Comparison of ENCODE assay signal across 8 cellular contexts in the genomic region with DNA sequence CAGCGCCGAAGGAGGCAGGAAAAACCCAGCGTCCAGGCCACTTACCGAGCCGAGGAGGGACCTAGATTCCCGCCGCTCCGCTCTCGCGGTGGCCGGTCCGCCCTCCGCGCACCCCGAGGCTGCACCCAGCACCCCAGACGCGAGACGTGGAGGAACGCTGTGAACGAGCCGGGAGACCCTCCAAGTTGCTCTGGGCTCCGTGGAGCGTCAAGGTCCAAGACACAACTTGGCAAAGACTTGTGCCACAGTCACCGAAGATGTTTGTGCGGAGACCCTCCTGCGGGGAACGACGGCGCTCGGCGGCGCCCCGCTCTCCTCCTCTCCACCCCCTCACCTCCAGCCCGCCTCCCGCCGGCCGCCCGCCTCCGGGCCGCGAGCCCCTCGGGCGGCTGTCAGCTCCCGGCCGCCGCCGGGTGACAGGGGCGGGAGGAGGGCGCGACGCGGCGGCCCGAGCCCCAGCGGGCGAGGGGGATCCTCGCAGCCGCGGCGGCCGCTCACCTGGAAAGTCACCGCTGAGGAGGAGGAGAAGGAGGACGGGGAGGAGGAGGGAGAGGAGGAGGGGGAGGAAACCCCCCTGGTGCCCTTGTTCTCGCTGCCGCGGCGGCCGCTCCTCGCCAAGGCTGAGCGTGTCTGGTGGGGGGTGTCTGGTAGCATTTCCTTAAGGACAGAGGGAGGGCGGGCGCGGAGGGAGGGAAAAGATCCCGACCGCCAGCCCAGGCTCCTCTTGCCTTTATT. TPM values are rescaled to one million over a fixed set of nuclear protein-coding genes. Genes with fewer than 3 reads are reported as not detected.
DNase-seq lines count a peak whose midpoint lies in the region; ATAC-seq and TF ChIP-seq lines count a peak whose summit lies in the region.

No MANE protein-coding gene starts in this region.

- ATAC-seq in HG02870 (IDR thresholded peaks at IDR 0.05; ENCODE audit: unreplicated experiment) (peak; percentile 8), RWPE2 (ENCODE audit: low read depth) (peak; percentile 11), GM18873 (IDR thresholded peaks at IDR 0.05; ENCODE audit: low FRiP score, unreplicated experiment) (no peak)

- H3K9me3 Mint-ChIP-seq in activated naive CD8-positive, alpha-beta T cell (ENCODE audit: low read depth) = no peaks in the 10 kb centered on the region

- no peaks in the 10 kb centered on the region for H3K9me3 ChIP-seq in RWPE2 (ENCODE audit: severe bottlenecking)

- intact Hi-C loops in cardiac septum (cut with DNase I) (loop anchor here (2.0 to 10.0 kb wide), 7 partner anchors 19 to 279 kb away; a partner anchor contains a TSS), posterior cingulate gyrus (cut with DNase I) (loop anchor here (1.0 to 2.0 kb wide), 3 partner anchors 18 to 115 kb away; a partner anchor contains a TSS)

- H3K36me3 ChIP-seq in RWPE2 (ENCODE audit: low read depth) (no peaks in the 10 kb centered on the region), urinary bladder (ENCODE audit: insufficient read depth) (no peaks in the 10 kb centered on the region)

- peak overlapping the region; percentile 88 for H3K4me3 ChIP-seq in RWPE2 (ENCODE audit: severe bottlenecking)
- peak overlapping the region; percentile 98 for H3K4me3 ChIP-seq in urinary bladder (ENCODE audit: low read depth, low read length)

- H3K27me3 Mint-ChIP-seq in activated naive CD8-positive, alpha-beta T cell = no peaks in the 10 kb centered on the region

- H3K4me1 Mint-ChIP-seq in activated naive CD8-positive, alpha-beta T cell (ENCODE audit: low read depth) = peaks cover 48% of the 10 kb centered on the region

- DNase-seq in GM13977 (ENCODE audit: low spot score) = peak; percentile 72
- DNase-seq in RWPE2 (ENCODE audit: low spot score) = peak; percentile 72
- DNase-seq in cardiac septum (ENCODE audit: low spot score) = peak; percentile 82
- peak in 9 of 10 donors; percentile 24 to 89 (median 40) for DNase-seq in posterior cingulate gyrus

- in situ Hi-C loops in GM13977 (cut with MboI; ENCODE audit: low pct_unique_long_range_greater_than_20kb, low sequenced_read_pairs, unreplicated experiment) = no loop called here

- H3K4me1 ChIP-seq in RWPE2 (ENCODE audit: insufficient read depth, poor library complexity, severe bottlenecking) = peaks cover 36% of the 10 kb centered on the region
- H3K4me1 ChIP-seq in urinary bladder (ENCODE audit: insufficient read depth) = no peaks in the 10 kb centered on the region

- H3K36me3 Mint-ChIP-seq in activated naive CD8-positive, alpha-beta T cell = peaks cover 5% of the 10 kb centered on the region

- peak overlapping the region; percentile 88 for H3K27ac ChIP-seq in RWPE2 (ENCODE audit: poor library complexity, severe bottlenecking)
- H3K27ac ChIP-seq in urinary bladder (ENCODE audit: low read depth) = peak overlapping the region; percentile 99

- H3K27me3 ChIP-seq in RWPE2 (ENCODE audit: insufficient read depth, poor library complexity, severe bottlenecking) = no peaks in the 10 kb centered on the region

- peak overlapping the region; percentile 94 for H3K4me3 Mint-ChIP-seq in activated naive CD8-positive, alpha-beta T cell

- H3K27ac Mint-ChIP-seq in activated naive CD8-positive, alpha-beta T cell = peak overlapping the region; percentile 97

- TF ChIP-seq CTCF in GM13977 (IDR thresholded peaks at IDR 0.05; ENCODE audit: extremely low read depth, insufficient read depth, missing control alignments) = no peak
- no peak for TF ChIP-seq CTCF in RWPE2 (IDR thresholded peaks at IDR 0.05; ENCODE audit: poor library complexity, severe bottlenecking)

- WGBS in urinary bladder = under 1% methylated on average over 75 of the region's 75 CpGs

RNA-seq across cellular contexts. Expression of a gene that starts 0.6 kb away (rescaled TPM):
- total RNA-seq in cardiac septum = 25.7 TPM
- 17.0 TPM for total RNA-seq in urinary bladder
- 7.6 TPM for polyA plus RNA-seq in urinary bladder
